1 cellular context compared by ENCODE assay signal in the genomic region with DNA sequence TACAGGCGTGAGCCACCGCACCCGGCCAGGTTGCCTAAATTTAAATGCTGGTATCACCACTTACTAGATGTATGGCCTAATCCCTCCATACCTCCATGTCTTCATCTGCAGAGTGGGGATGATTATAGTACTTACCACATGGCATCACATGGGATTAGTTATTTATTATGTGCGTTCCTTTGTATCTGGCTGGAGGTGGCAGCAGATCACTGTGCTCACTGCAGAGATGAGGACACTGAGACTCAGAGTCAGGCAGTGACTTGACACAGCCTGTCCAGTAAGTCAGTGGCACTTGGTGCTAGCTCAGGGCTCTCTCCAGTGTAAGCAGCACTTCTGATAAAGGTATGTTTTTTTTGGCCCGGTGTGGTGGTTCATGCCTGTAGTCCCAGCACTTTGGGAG.
TF ChIP-seq lines count a peak whose summit lies in the region.

No MANE protein-coding gene starts in this region.

TF ChIP-seq in K562, 482 proteins besides CTCF, POLR2A, EP300 and RAD21 (continued from another document):
- TF ChIP-seq, protein P1, sequence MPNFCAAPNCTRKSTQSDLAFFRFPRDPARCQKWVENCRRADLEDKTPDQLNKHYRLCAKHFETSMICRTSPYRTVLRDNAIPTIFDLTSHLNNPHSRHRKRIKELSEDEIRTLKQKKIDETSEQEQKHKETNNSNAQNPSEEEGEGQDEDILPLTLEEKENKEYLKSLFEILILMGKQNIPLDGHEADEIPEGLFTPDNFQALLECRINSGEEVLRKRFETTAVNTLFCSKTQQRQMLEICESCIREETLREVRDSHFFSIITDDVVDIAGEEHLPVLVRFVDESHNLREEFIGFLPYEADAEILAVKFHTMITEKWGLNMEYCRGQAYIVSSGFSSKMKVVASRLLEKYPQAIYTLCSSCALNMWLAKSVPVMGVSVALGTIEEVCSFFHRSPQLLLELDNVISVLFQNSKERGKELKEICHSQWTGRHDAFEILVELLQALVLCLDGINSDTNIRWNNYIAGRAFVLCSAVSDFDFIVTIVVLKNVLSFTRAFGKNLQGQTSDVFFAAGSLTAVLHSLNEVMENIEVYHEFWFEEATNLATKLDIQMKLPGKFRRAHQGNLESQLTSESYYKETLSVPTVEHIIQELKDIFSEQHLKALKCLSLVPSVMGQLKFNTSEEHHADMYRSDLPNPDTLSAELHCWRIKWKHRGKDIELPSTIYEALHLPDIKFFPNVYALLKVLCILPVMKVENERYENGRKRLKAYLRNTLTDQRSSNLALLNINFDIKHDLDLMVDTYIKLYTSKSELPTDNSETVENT (CRISPR knock-in tag; IDR thresholded peaks at IDR 0.05) = no peak
- TF ChIP-seq SAP30 (IDR thresholded peaks at IDR 0.05; ENCODE audit: borderline replicate concordance, insufficient read depth, low read depth, low read length, poor library complexity, severe bottlenecking) = no peak
- TF ChIP-seq ARID1B (IDR thresholded peaks at IDR 0.05) = no peak
- TF ChIP-seq, protein P2, sequence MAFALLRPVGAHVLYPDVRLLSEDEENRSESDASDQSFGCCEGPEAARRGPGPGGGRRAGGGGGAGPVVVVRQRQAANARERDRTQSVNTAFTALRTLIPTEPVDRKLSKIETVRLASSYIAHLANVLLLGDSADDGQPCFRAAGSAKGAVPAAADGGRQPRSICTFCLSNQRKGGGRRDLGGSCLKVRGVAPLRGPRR (CRISPR knock-in tag; IDR thresholded peaks at IDR 0.05) = no peak
